14 cellular contexts compared by ENCODE assay signal in genomic region chr7:73893342-73894101, GRCh38. TPM values are rescaled to one million over a fixed set of nuclear protein-coding genes. Genes with fewer than 3 reads are reported as not detected.
A peak's percentile ranks its signal among the peaks of the same experiment; 100 is the strongest.
DNase-seq lines count a peak whose midpoint lies in the region; ATAC-seq and TF ChIP-seq lines count a peak whose summit lies in the region.
"Had no signal": no experiment of that assay in that cellular context is flagged by ENCODE, and none has a peak within 500 bp of the region (broad histone marks: within the 10 kb centered on the region; RNA-seq: fewer than 3 reads in every experiment).

No MANE protein-coding gene starts in this region.

- H3K9me3 ChIP-seq in SJSA1 (replicated peaks) = peaks cover 4% of the 10 kb centered on the region; the same call in 1 of the 2 replicates

- peaks cover 54% of the 10 kb centered on the region for H3K4me1 ChIP-seq in SJSA1 (replicated peaks)

- H3K4me3 ChIP-seq in SJSA1 (no peak overlapping the region), foreskin fibroblast (ENCODE audit: low read depth in 1 of 2, low read length in 2 of 2) (no peak overlapping the region)

- H3K36me3 ChIP-seq in SJSA1 = no peaks in the 10 kb centered on the region

- intact Hi-C loops in left cardiac atrium (cut with DNase I) (loop anchor here in 1 of 2 donors (10.0 kb wide), 1 partner anchor 131 kb away; the partner anchor contains the start of gene ELN), sciatic nerve (cut with DNase I) (no loop called here)

- TF ChIP-seq CTCF in foreskin fibroblast (IDR thresholded peaks at IDR 0.05; ENCODE audit: low read depth, low read length) = no peak

- ATAC-seq in left cardiac atrium (peak; percentile 54 to 57), sciatic nerve (peak; percentile 42), HG03432 (IDR thresholded peaks at IDR 0.05; ENCODE audit: unreplicated experiment) (no peak), GM21360 (IDR thresholded peaks at IDR 0.05; ENCODE audit: unreplicated experiment) (no peak)

- H3K27me3 ChIP-seq in SJSA1 (replicated peaks) = no peaks in the 10 kb centered on the region

- H3K27ac ChIP-seq in SJSA1 = 0 out of 2 replicates have a peak overlapping the region, but pooled peaks have one; percentile 16
- H3K27ac ChIP-seq: KMS-11 had no signal

- peak; percentile 9 for DNase-seq in CD1c-positive myeloid dendritic cell (ENCODE audit: extremely low spot score)
- DNase-seq in SJSA1 (ENCODE audit: low read depth in 1 of 2, low spot score in 2 of 2) = no peak
- DNase-seq in left cardiac atrium = peak; percentile 83
- DNase-seq in sciatic nerve (ENCODE audit: low spot score) = no peak
- DNase-seq in NCI-H1417 treated with DMSO at 0.1 percent for 48 hours (lab: John Stamatoyannopoulos, UW) = no peak
- no peak for DNase-seq in foreskin fibroblast
- DNase-seq: activated CD4-positive, alpha-beta T cell treated with anti-CD3 and anti-CD28 coated beads for 1 hour; CD4-positive, CD25-positive, alpha-beta regulatory T cell; NCI-H2227 treated with DMSO at 0.1 percent for 48 hours; SHP77; stimulated activated CD4-positive, alpha-beta T cell treated with anti-CD3 and anti-CD28 coated beads, Interleukin-4, amount 100 ng/mL, for 1 hour had no signal

RNA-seq across cellular contexts. Expression of gene TMEM270, which starts 32.6 kb away (rescaled TPM):
- total RNA-seq in SJSA1 (2014; rRNA removed; shearing (Covaris generic)) = not detected in 2 replicates
- total RNA-seq in left cardiac atrium (not detected), sciatic nerve (not detected)
- total RNA-seq: CD4-positive, CD25-positive, alpha-beta regulatory T cell had no signal

RNA-seq across cellular contexts. Expression of gene METTL27, which starts 51.2 kb away (rescaled TPM):
- 0.91 and 2.9 TPM in 2 replicates for total RNA-seq in SJSA1 (2014; rRNA removed; shearing (Covaris generic))
- total RNA-seq in left cardiac atrium (under 1 TPM; 0.32 to 0.92 TPM), sciatic nerve (6.2 TPM)

Comparison
In these comparisons a context has a peak if more than half of its experiments do, and no peak if none do; other contexts are left out.
1. DNase-seq: peak in CD1c-positive myeloid dendritic cell (single experiment) and left cardiac atrium (single experiment); none in SJSA1 (0 of 2), sciatic nerve (single experiment), NCI-H1417 treated with DMSO at 0.1 percent for 48 hours (single experiment) and foreskin fibroblast (0 of 2).
2. ATAC-seq: peak in left cardiac atrium (2 of 2) and sciatic nerve (single experiment); none in HG03432 (single experiment) and GM21360 (single experiment).